Comparison of ENCODE assay signal across 8 cellular contexts in genomic region chr3:111071257-111072015, GRCh38. TPM values are rescaled to one million over a fixed set of nuclear protein-coding genes. Genes with fewer than 3 reads are reported as not detected.
DNase-seq lines count a peak whose midpoint lies in the region; ATAC-seq and TF ChIP-seq lines count a peak whose summit lies in the region.

A gene with protein sequence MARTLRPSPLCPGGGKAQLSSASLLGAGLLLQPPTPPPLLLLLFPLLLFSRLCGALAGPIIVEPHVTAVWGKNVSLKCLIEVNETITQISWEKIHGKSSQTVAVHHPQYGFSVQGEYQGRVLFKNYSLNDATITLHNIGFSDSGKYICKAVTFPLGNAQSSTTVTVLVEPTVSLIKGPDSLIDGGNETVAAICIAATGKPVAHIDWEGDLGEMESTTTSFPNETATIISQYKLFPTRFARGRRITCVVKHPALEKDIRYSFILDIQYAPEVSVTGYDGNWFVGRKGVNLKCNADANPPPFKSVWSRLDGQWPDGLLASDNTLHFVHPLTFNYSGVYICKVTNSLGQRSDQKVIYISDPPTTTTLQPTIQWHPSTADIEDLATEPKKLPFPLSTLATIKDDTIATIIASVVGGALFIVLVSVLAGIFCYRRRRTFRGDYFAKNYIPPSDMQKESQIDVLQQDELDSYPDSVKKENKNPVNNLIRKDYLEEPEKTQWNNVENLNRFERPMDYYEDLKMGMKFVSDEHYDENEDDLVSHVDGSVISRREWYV (plus strand): TSS chr3:111071816. CDS start chr3:111072018, 202 bp downstream.

- H3K9ac ChIP-seq in skeletal muscle tissue (ENCODE audit: low read depth in 1 of 3, low read length in 3 of 3) = peak within 1 kb of the TSS; percentile 69 to 81 (median 80)

- peak within 1 kb of the TSS; percentile 72 for H3K27ac ChIP-seq in skeletal muscle tissue (ENCODE audit: low read depth, low read length)

- H3K36me3 ChIP-seq in skeletal muscle tissue (ENCODE audit: control insufficient read depth in 3 of 3, insufficient read depth in 3 of 3, low read length in 3 of 3) = no peaks in the 10 kb centered on the region

- H3K4me3 ChIP-seq in skeletal muscle tissue (ENCODE audit: low read length in 3 of 3) = peak within 1 kb of the TSS; percentile 84 to 93 (median 87)

- no peaks in the 10 kb centered on the region for H3K9me3 ChIP-seq in skeletal muscle tissue (ENCODE audit: control insufficient read depth in 3 of 3, low read length in 3 of 3)

- H3K27ac Mint-ChIP-seq in central memory CD8-positive, alpha-beta T cell (ENCODE audit: low read depth) = peak within 1 kb of the TSS; percentile 86
- H3K27ac Mint-ChIP-seq in immature natural killer cell = peak within 1 kb of the TSS; percentile 50 to 88 (median 70)

- peaks cover 39% of the 10 kb centered on the region for H3K4me1 Mint-ChIP-seq in central memory CD8-positive, alpha-beta T cell
- peaks cover 27 to 29% of the 10 kb centered on the region in 2 donors for H3K4me1 Mint-ChIP-seq in immature natural killer cell

- H3K4me3 Mint-ChIP-seq in central memory CD8-positive, alpha-beta T cell = peak within 1 kb of the TSS; percentile 96
- peak within 1 kb of the TSS; percentile 90 to 92 (median 91) for H3K4me3 Mint-ChIP-seq in immature natural killer cell

- H3K27me3 ChIP-seq in skeletal muscle tissue (ENCODE audit: control insufficient read depth in 3 of 3, insufficient read depth in 3 of 3, low read length in 3 of 3) = peaks cover 0 to 7% (median 3%) of the 10 kb centered on the region in 3 donors

- CTCF ChIA-PET in HEK293T (lab: Yijun Ruan, JAX) = no interaction called here

- peaks cover 7 to 25% (median 12%) of the 10 kb centered on the region in 3 donors for H3K4me1 ChIP-seq in skeletal muscle tissue (ENCODE audit: control insufficient read depth in 3 of 3, insufficient read depth in 3 of 3, low read length in 3 of 3)

- peak; percentile 96 for DNase-seq in GM03348 (ENCODE audit: low spot score)
- peak; percentile 83 for DNase-seq in HEK293T (ENCODE audit: extremely low spot score)
- DNase-seq in NCI-H187 (lab: John Stamatoyannopoulos, UW) = peak; percentile 78 to 87
- DNase-seq in activated CD4-positive, alpha-beta T cell treated with anti-CD3 and anti-CD28 coated beads for 1 hour = peak; percentile 75
- DNase-seq in central memory CD8-positive, alpha-beta T cell (ENCODE audit: low spot score in 2 of 2) = peak; percentile 58 to 72
- peak; percentile 72 to 78 (median 74) for DNase-seq in immature natural killer cell

- ATAC-seq in central memory CD8-positive, alpha-beta T cell (replicated peaks; ENCODE audit: extremely low read depth, poor library complexity, severe bottlenecking) = peak; percentile 86
- no peak for ATAC-seq in HG02840 (IDR thresholded peaks at IDR 0.05; ENCODE audit: low FRiP score, unreplicated experiment)

- no peaks in the 10 kb centered on the region for H3K9me3 Mint-ChIP-seq in central memory CD8-positive, alpha-beta T cell
- H3K9me3 Mint-ChIP-seq in immature natural killer cell = no peaks in the 10 kb centered on the region

- POLR2A ChIA-PET in HEK293T (lab: Yijun Ruan, JAX) = no interaction called here

- H3K36me3 Mint-ChIP-seq in central memory CD8-positive, alpha-beta T cell (ENCODE audit: insufficient read depth) = peaks cover 5% of the 10 kb centered on the region
- H3K36me3 Mint-ChIP-seq in immature natural killer cell = no peaks in the 10 kb centered on the region

- H3K27me3 Mint-ChIP-seq in central memory CD8-positive, alpha-beta T cell = peaks cover 27% of the 10 kb centered on the region
- H3K27me3 Mint-ChIP-seq in immature natural killer cell (ENCODE audit: low read depth in 3 of 3) = peaks cover 11 to 23% (median 20%) of the 10 kb centered on the region in 3 donors

TF ChIP-seq in HEK293T, 16 proteins besides CTCF, POLR2A, EP300 and RAD21:
- TF ChIP-seq HDGF (IDR thresholded peaks at IDR 0.05; ENCODE audit: borderline replicate concordance) (no peak), CTBP1 (IDR thresholded peaks at IDR 0.05; ENCODE audit: borderline replicate concordance) (no peak), FOXM1 (IDR thresholded peaks at IDR 0.05; ENCODE audit: borderline replicate concordance) (peak; percentile 78; the same call in 1 of the 2 replicates), L3MBTL2 (conservative IDR thresholded peaks at IDR 0.05) (peak; percentile 24), FOXA1 (IDR thresholded peaks at IDR 0.05) (no peak), ELF4 (IDR thresholded peaks at IDR 0.05) (no peak), SUZ12 (IDR thresholded peaks at IDR 0.05) (no peak), LEF1 (IDR thresholded peaks at IDR 0.05; ENCODE audit: borderline replicate concordance) (no peak), ZNF384 (IDR thresholded peaks at IDR 0.05) (peak; percentile 94), FOXK2 (IDR thresholded peaks at IDR 0.05) (no peak), SP1 (IDR thresholded peaks at IDR 0.05) (no peak), NFRKB (IDR thresholded peaks at IDR 0.05) (no peak), TARDBP (IDR thresholded peaks at IDR 0.05) (no peak), BHLHE40 (IDR thresholded peaks at IDR 0.05; ENCODE audit: borderline replicate concordance) (peak; percentile 69; the same call in 1 of the 2 replicates), ARNT (IDR thresholded peaks at IDR 0.05) (no peak)
- TF ChIP-seq, protein P1, sequence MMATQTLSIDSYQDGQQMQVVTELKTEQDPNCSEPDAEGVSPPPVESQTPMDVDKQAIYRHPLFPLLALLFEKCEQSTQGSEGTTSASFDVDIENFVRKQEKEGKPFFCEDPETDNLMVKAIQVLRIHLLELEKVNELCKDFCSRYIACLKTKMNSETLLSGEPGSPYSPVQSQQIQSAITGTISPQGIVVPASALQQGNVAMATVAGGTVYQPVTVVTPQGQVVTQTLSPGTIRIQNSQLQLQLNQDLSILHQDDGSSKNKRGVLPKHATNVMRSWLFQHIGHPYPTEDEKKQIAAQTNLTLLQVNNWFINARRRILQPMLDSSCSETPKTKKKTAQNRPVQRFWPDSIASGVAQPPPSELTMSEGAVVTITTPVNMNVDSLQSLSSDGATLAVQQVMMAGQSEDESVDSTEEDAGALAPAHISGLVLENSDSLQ (IDR thresholded peaks at IDR 0.05) = no peak

RNA-seq across cellular contexts. Expression of the gene that starts here (rescaled TPM):
- polyA plus RNA-seq in immature natural killer cell = under 1 TPM in 2 of 3 donors, not detected in 1; 0.28 to 0.63 TPM
- 39.1 TPM for total RNA-seq in skeletal muscle tissue

Comparison
In these comparisons a context has a peak if more than half of its experiments do, and no peak if none do; other contexts are left out.
1. Peak in DNase-seq in immature natural killer cell; RNA of the gene not detected or under 1 TPM.